ENCODE assay signal across 39 cellular contexts in the genomic region with DNA sequence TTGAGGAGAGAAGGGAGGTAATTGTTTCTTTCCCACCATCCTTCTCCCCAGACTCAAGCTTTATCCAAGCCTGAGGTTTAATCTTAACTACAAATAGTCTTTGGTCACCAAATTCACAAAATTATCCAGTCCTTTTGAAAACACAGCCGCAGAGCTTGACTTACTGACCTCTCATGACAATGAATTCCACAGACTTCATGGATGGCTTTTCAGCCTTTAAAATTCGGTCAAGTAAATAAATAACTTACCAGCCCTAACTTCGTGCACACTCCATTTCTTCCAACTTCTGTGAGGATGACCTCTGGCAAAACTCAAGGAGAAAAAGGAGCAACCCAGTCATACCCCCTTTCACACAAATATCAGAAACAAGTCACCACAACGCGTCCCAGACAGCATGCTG.
"Had no signal": no experiment of that assay in that cellular context is flagged by ENCODE, and none has a peak within 500 bp of the region (broad histone marks: within the 10 kb centered on the region; RNA-seq: fewer than 3 reads in every experiment).

No MANE protein-coding gene starts in this region.

- H3K4me3 Mint-ChIP-seq: activated B cell treated with CpG ODN at 0.5 μM for 24 hours; activated CD8-positive, alpha-beta T cell treated with anti-CD3 and anti-CD28 coated beads for 36 hours; activated naive CD8-positive, alpha-beta T cell treated with anti-CD3 and anti-CD28 coated beads for 36 hours; activated T-cell treated with anti-CD3 and anti-CD28 coated beads, Interleukin-2, amount 50 U/mL, for 72 hours; activated T-helper 17 cell treated with anti-CD3 and anti-CD28 coated beads, Interleukin-2, amount 50 U/mL, for 72 hours had no signal

- DNase-seq: activated B cell treated with CpG ODN at 0.5 μM for 24 hours; activated CD4-positive, alpha-beta T cell treated with anti-CD3 and anti-CD28 coated beads for 48 hours; activated CD4-positive, alpha-beta T cell treated with anti-CD3 and anti-CD28 coated beads, Interleukin-2, amount 50 U/mL, for 4 hours; activated CD4-positive, CD25-positive, alpha-beta regulatory T cell treated with anti-CD3 and anti-CD28 coated beads, Interleukin-2, amount 50 U/mL, for 72 hours; activated CD8-positive, alpha-beta T cell treated with anti-CD3 and anti-CD28 coated beads for 36 hours; activated effector memory CD4-positive, alpha-beta T cell treated with anti-CD3 and anti-CD28 coated beads, Interleukin-2, amount 50 U/mL, for 16 hours; activated naive CD4-positive, alpha-beta T cell; activated naive CD4-positive, alpha-beta T cell treated with anti-CD3 and anti-CD28 coated beads, Interleukin-2, amount 50 U/mL, for 16 hours; activated naive CD8-positive, alpha-beta T cell treated with anti-CD3 and anti-CD28 coated beads for 36 hours; activated T-cell treated with anti-CD3 and anti-CD28 coated beads, Interleukin-2, amount 50 U/mL, for 1 hour; activated T-cell treated with anti-CD3 and anti-CD28 coated beads, Interleukin-2, amount 50 U/mL, for 72 hours; amniotic stem cell; aorta; brain microvascular endothelial cell; Kasumi-1; KG1; MM.1S; NCI-H1092 treated with DMSO at 0.1 percent for 48 hours; NCI-H1417; NCI-H146; NCI-H187 treated with DMSO at 0.1 percent for 48 hours; NCI-H2081; NCI-H2171 treated with DMSO at 0.1 percent for 48 hours; NCI-H2227 treated with DMSO at 0.1 percent for 48 hours; NCI-H446 treated with DMSO at 0.1 percent for 48 hours; NCI-H524 treated with DMSO at 0.1 percent for 48 hours; NCI-H748 treated with DMSO at 0.1 percent for 48 hours; NK-92 treated with Interleukin-12 subunit alpha and Interleukin-12 subunit beta, amount 100 ng/mL, for 24 hours; PC-9; SIG-M5; SW 1271; T-helper 1 cell; T-helper 2 cell; T-helper 9 cell had no signal

- ATAC-seq: activated CD8-positive, alpha-beta T cell treated with anti-CD3 and anti-CD28 coated beads for 36 hours; activated T-cell treated with anti-CD3 and anti-CD28 coated beads, Interleukin-2, amount 50 U/mL, for 72 hours; activated T-helper 17 cell treated with anti-CD3 and anti-CD28 coated beads, Interleukin-2, amount 50 U/mL, for 72 hours; Right ventricle myocardium inferior; SK-N-SH treated with all-trans-retinoic acid at 6 μM for 48 hours had no signal

- H3K36me3 ChIP-seq: brain microvascular endothelial cell had no signal

- H3K4me1 Mint-ChIP-seq: activated B cell treated with CpG ODN at 0.5 μM for 24 hours; activated naive CD8-positive, alpha-beta T cell treated with anti-CD3 and anti-CD28 coated beads for 36 hours; activated T-helper 17 cell treated with anti-CD3 and anti-CD28 coated beads, Interleukin-2, amount 50 U/mL, for 72 hours had no signal

- H3K36me3 Mint-ChIP-seq: activated naive CD8-positive, alpha-beta T cell treated with anti-CD3 and anti-CD28 coated beads for 36 hours had no signal

- H3K27ac ChIP-seq: brain microvascular endothelial cell, PC-9, RWPE1, VCaP had no signal

- H3K4me2 ChIP-seq: PC-9 had no signal

- H3K4me3 ChIP-seq: PC-9 had no signal

- H3K9me3 Mint-ChIP-seq: activated B cell treated with CpG ODN at 0.5 μM for 24 hours; activated CD8-positive, alpha-beta T cell treated with anti-CD3 and anti-CD28 coated beads for 36 hours; activated naive CD8-positive, alpha-beta T cell treated with anti-CD3 and anti-CD28 coated beads for 36 hours; activated T-cell treated with anti-CD3 and anti-CD28 coated beads, Interleukin-2, amount 50 U/mL, for 72 hours; activated T-helper 17 cell treated with anti-CD3 and anti-CD28 coated beads, Interleukin-2, amount 50 U/mL, for 72 hours had no signal

- H2AFZ ChIP-seq: PC-9 had no signal

- H3K27ac Mint-ChIP-seq: activated B cell treated with CpG ODN at 0.5 μM for 24 hours; activated CD8-positive, alpha-beta T cell treated with anti-CD3 and anti-CD28 coated beads for 36 hours; activated naive CD8-positive, alpha-beta T cell treated with anti-CD3 and anti-CD28 coated beads for 36 hours; activated T-cell treated with anti-CD3 and anti-CD28 coated beads, Interleukin-2, amount 50 U/mL, for 72 hours; activated T-helper 17 cell treated with anti-CD3 and anti-CD28 coated beads, Interleukin-2, amount 50 U/mL, for 72 hours had no signal

- H3K27me3 ChIP-seq: brain microvascular endothelial cell had no signal
